19 cellular contexts compared by ENCODE assay signal in genomic region chr7:55448526-55448925, GRCh38.
"Had no signal": no experiment of that assay in that cellular context is flagged by ENCODE, and none has a peak within 500 bp of the region (broad histone marks: within the 10 kb centered on the region; RNA-seq: fewer than 3 reads in every experiment).

No MANE protein-coding gene starts in this region.

- ATAC-seq: PC-3 had no signal

- H3K27ac ChIP-seq: RWPE1 had no signal

- H3K9ac ChIP-seq: SK-N-SH had no signal

- H3K36me3 ChIP-seq: MG63 had no signal

- H3K27me3 ChIP-seq: MG63 had no signal

- H3K9me3 ChIP-seq: MG63, SK-N-SH had no signal

- DNase-seq: IMR-90, Karpas-422, KG1, MG63, NCI-H1092 treated with DMSO at 0.1 percent for 48 hours, NCI-H1436, NCI-H187, NCI-H2029, NCI-H2081 treated with DMSO at 0.1 percent for 48 hours, NCI-H2171, NCI-H226, NCI-H446, NCI-H510A, NCI-H524 treated with DMSO at 0.1 percent for 48 hours, NCI-H774, PC-3, SHP77, SK-N-SH had no signal

- H3K4me2 ChIP-seq: SK-N-SH had no signal

- H3K4me3 ChIP-seq: MG63 had no signal
